1 cellular context compared by ENCODE assay signal in the genomic region with DNA sequence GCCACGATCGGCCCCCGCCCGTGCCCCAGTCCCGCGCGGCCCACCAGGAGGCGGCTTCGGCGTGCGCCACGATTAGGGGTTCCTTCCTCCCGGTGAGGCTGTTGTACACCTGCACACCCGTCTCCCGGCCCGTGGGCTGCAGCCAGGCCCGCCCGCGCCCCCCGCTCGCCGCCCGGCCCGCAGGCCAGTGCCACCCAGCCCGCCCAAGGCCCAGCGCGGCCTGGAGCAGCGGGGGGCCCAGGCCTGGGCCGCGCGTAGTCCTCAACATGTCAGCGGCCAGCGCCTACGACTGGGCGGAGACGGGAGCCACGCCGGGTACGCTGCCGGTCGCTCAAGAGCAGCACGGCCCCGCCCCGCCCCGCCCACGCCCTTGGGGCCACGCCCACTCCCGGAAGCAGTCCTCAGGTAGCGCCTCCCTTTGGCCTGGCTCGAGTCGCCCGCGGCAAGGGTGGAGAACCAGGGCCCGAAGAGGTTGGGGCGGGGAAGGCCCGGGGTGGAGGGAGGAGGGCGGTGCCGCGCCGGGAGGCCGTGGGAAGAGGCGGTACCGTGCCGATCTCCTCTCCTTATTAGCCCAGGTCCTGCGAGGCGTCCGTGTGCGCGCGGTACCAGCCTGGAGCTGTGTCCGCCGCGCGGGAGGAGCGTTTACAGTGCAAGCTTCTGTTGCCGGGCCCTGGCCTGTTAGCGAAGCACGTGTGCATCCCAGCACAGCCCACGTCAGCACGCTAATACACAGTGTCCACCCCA.
TF ChIP-seq lines count a peak whose summit lies in the region.

A gene with protein sequence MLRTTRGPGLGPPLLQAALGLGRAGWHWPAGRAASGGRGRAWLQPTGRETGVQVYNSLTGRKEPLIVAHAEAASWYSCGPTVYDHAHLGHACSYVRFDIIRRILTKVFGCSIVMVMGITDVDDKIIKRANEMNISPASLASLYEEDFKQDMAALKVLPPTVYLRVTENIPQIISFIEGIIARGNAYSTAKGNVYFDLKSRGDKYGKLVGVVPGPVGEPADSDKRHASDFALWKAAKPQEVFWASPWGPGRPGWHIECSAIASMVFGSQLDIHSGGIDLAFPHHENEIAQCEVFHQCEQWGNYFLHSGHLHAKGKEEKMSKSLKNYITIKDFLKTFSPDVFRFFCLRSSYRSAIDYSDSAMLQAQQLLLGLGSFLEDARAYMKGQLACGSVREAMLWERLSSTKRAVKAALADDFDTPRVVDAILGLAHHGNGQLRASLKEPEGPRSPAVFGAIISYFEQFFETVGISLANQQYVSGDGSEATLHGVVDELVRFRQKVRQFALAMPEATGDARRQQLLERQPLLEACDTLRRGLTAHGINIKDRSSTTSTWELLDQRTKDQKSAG (minus strand): TSS at position 291 of the 744 bp plus-strand sequence. CDS start 23 bp downstream, at position 268.

TF ChIP-seq in HepG2, 621 proteins besides CTCF, POLR2A, EP300 and RAD21 (continued from another document and continues in another):
- TF ChIP-seq ZNF12 (CRISPR knock-in tag; IDR thresholded peaks at IDR 0.05): no peak
- TF ChIP-seq FOXP1 (IDR thresholded peaks at IDR 0.05): no peak
- no peak for TF ChIP-seq FOXP1 (CRISPR knock-in tag; IDR thresholded peaks at IDR 0.05)
- TF ChIP-seq, protein P1, sequence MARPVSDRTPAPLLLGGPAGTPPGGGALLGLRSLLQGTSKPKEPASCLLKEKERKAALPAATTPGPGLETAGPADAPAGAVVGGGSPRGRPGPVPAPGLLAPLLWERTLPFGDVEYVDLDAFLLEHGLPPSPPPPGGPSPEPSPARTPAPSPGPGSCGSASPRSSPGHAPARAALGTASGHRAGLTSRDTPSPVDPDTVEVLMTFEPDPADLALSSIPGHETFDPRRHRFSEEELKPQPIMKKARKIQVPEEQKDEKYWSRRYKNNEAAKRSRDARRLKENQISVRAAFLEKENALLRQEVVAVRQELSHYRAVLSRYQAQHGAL (CRISPR knock-in tag; IDR thresholded peaks at IDR 0.05; ENCODE audit: not compliant biosample characterization): no peak
- TF ChIP-seq, protein P2, sequence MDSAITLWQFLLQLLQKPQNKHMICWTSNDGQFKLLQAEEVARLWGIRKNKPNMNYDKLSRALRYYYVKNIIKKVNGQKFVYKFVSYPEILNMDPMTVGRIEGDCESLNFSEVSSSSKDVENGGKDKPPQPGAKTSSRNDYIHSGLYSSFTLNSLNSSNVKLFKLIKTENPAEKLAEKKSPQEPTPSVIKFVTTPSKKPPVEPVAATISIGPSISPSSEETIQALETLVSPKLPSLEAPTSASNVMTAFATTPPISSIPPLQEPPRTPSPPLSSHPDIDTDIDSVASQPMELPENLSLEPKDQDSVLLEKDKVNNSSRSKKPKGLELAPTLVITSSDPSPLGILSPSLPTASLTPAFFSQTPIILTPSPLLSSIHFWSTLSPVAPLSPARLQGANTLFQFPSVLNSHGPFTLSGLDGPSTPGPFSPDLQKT (CRISPR knock-in tag; IDR thresholded peaks at IDR 0.05; ENCODE audit: borderline replicate concordance): no peak
- TF ChIP-seq, protein P3, sequence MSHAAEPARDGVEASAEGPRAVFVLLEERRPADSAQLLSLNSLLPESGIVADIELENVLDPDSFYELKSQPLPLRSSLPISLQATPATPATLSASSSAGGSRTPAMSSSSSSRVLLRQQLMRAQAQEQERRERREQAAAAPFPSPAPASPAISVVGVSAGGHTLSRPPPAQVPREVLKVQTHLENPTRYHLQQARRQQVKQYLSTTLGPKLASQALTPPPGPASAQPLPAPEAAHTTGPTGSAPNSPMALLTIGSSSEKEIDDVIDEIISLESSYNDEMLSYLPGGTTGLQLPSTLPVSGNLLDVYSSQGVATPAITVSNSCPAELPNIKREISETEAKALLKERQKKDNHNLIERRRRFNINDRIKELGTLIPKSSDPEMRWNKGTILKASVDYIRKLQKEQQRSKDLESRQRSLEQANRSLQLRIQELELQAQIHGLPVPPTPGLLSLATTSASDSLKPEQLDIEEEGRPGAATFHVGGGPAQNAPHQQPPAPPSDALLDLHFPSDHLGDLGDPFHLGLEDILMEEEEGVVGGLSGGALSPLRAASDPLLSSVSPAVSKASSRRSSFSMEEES (CRISPR knock-in tag; IDR thresholded peaks at IDR 0.05): no peak
- TF ChIP-seq, protein P4, sequence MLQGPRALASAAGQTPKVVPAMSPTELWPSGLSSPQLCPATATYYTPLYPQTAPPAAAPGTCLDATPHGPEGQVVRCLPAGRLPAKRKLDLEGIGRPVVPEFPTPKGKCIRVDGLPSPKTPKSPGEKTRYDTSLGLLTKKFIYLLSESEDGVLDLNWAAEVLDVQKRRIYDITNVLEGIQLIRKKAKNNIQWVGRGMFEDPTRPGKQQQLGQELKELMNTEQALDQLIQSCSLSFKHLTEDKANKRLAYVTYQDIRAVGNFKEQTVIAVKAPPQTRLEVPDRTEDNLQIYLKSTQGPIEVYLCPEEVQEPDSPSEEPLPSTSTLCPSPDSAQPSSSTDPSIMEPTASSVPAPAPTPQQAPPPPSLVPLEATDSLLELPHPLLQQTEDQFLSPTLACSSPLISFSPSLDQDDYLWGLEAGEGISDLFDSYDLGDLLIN (CRISPR knock-in tag; IDR thresholded peaks at IDR 0.05; ENCODE audit: borderline replicate concordance): no peak
- TF ChIP-seq, protein P5, sequence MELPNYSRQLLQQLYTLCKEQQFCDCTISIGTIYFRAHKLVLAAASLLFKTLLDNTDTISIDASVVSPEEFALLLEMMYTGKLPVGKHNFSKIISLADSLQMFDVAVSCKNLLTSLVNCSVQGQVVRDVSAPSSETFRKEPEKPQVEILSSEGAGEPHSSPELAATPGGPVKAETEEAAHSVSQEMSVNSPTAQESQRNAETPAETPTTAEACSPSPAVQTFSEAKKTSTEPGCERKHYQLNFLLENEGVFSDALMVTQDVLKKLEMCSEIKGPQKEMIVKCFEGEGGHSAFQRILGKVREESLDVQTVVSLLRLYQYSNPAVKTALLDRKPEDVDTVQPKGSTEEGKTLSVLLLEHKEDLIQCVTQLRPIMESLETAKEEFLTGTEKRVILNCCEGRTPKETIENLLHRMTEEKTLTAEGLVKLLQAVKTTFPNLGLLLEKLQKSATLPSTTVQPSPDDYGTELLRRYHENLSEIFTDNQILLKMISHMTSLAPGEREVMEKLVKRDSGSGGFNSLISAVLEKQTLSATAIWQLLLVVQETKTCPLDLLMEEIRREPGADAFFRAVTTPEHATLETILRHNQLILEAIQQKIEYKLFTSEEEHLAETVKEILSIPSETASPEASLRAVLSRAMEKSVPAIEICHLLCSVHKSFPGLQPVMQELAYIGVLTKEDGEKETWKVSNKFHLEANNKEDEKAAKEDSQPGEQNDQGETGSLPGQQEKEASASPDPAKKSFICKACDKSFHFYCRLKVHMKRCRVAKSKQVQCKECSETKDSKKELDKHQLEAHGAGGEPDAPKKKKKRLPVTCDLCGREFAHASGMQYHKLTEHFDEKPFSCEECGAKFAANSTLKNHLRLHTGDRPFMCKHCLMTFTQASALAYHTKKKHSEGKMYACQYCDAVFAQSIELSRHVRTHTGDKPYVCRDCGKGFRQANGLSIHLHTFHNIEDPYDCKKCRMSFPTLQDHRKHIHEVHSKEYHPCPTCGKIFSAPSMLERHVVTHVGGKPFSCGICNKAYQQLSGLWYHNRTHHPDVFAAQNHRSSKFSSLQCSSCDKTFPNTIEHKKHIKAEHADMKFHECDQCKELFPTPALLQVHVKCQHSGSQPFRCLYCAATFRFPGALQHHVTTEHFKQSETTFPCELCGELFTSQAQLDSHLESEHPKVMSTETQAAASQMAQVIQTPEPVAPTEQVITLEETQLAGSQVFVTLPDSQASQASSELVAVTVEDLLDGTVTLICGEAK (IDR thresholded peaks at IDR 0.05): no peak
- TF ChIP-seq, protein P5 (CRISPR knock-in tag; IDR thresholded peaks at IDR 0.05): peak; percentile 41; the same call in 1 of the 2 replicates
- TF ChIP-seq TBX2 (CRISPR knock-in tag; IDR thresholded peaks at IDR 0.05; ENCODE audit: borderline replicate concordance): no peak; the same call in 1 of the 2 replicates
- no peak; the same call in 1 of the 2 replicates for TF ChIP-seq AHR (CRISPR knock-in tag; IDR thresholded peaks at IDR 0.05)
- TF ChIP-seq ZNF329 (CRISPR knock-in tag; IDR thresholded peaks at IDR 0.05; ENCODE audit: low read depth): no peak
- no peak for TF ChIP-seq ATAD3A (CRISPR knock-in tag; IDR thresholded peaks at IDR 0.05)
- no peak for TF ChIP-seq ATRX (CRISPR knock-in tag; IDR thresholded peaks at IDR 0.05; ENCODE audit: borderline replicate concordance)
- no peak for TF ChIP-seq LCORL (IDR thresholded peaks at IDR 0.05)
- TF ChIP-seq LCORL (CRISPR knock-in tag; IDR thresholded peaks at IDR 0.05): 0 out of 2 replicates have a peak, but pooled peaks have one; percentile 38
- TF ChIP-seq MEIS2 (CRISPR knock-in tag; IDR thresholded peaks at IDR 0.05): peak; percentile 77; the same call in 1 of the 2 replicates
- TF ChIP-seq ZNF256 (CRISPR knock-in tag; conservative IDR thresholded peaks at IDR 0.05): no peak
- no peak for TF ChIP-seq GLI4 (CRISPR knock-in tag; IDR thresholded peaks at IDR 0.05; ENCODE audit: borderline replicate concordance)
- TF ChIP-seq CHD4 (IDR thresholded peaks at IDR 0.05; ENCODE audit: borderline replicate concordance, low read length): no peak
- no peak for TF ChIP-seq PTBP1 (IDR thresholded peaks at IDR 0.05; ENCODE audit: low read depth, low read length, poor library complexity, severe bottlenecking)
- no peak for TF ChIP-seq ZNF557 (CRISPR knock-in tag; IDR thresholded peaks at IDR 0.05)
- TF ChIP-seq KAT8 (CRISPR knock-in tag; IDR thresholded peaks at IDR 0.05): peak; percentile 65
- no peak for TF ChIP-seq ZNF274 (CRISPR knock-in tag; IDR thresholded peaks at IDR 0.05)
- TF ChIP-seq NFYB (CRISPR knock-in tag; IDR thresholded peaks at IDR 0.05): peak; percentile 28; the same call in 1 of the 2 replicates
- no peak for TF ChIP-seq FIP1L1 (IDR thresholded peaks at IDR 0.05; ENCODE audit: borderline replicate concordance, insufficient read depth, low read depth, low read length)
- TF ChIP-seq ETV6 (CRISPR knock-in tag; conservative IDR thresholded peaks at IDR 0.05): peak; percentile 44; the same call in 1 of the 2 replicates
- TF ChIP-seq, protein P6, sequence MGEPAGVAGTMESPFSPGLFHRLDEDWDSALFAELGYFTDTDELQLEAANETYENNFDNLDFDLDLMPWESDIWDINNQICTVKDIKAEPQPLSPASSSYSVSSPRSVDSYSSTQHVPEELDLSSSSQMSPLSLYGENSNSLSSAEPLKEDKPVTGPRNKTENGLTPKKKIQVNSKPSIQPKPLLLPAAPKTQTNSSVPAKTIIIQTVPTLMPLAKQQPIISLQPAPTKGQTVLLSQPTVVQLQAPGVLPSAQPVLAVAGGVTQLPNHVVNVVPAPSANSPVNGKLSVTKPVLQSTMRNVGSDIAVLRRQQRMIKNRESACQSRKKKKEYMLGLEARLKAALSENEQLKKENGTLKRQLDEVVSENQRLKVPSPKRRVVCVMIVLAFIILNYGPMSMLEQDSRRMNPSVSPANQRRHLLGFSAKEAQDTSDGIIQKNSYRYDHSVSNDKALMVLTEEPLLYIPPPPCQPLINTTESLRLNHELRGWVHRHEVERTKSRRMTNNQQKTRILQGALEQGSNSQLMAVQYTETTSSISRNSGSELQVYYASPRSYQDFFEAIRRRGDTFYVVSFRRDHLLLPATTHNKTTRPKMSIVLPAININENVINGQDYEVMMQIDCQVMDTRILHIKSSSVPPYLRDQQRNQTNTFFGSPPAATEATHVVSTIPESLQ (CRISPR knock-in tag; conservative IDR thresholded peaks at IDR 0.05): no peak
- TF ChIP-seq, protein P7, sequence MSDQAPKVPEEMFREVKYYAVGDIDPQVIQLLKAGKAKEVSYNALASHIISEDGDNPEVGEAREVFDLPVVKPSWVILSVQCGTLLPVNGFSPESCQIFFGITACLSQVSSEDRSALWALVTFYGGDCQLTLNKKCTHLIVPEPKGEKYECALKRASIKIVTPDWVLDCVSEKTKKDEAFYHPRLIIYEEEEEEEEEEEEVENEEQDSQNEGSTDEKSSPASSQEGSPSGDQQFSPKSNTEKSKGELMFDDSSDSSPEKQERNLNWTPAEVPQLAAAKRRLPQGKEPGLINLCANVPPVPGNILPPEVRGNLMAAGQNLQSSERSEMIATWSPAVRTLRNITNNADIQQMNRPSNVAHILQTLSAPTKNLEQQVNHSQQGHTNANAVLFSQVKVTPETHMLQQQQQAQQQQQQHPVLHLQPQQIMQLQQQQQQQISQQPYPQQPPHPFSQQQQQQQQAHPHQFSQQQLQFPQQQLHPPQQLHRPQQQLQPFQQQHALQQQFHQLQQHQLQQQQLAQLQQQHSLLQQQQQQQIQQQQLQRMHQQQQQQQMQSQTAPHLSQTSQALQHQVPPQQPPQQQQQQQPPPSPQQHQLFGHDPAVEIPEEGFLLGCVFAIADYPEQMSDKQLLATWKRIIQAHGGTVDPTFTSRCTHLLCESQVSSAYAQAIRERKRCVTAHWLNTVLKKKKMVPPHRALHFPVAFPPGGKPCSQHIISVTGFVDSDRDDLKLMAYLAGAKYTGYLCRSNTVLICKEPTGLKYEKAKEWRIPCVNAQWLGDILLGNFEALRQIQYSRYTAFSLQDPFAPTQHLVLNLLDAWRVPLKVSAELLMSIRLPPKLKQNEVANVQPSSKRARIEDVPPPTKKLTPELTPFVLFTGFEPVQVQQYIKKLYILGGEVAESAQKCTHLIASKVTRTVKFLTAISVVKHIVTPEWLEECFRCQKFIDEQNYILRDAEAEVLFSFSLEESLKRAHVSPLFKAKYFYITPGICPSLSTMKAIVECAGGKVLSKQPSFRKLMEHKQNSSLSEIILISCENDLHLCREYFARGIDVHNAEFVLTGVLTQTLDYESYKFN (CRISPR knock-in tag; conservative IDR thresholded peaks at IDR 0.05): no peak; the same call in 1 of the 2 replicates
- TF ChIP-seq DNMT1 (CRISPR knock-in tag; IDR thresholded peaks at IDR 0.05): no peak
